In the genomic region with DNA sequence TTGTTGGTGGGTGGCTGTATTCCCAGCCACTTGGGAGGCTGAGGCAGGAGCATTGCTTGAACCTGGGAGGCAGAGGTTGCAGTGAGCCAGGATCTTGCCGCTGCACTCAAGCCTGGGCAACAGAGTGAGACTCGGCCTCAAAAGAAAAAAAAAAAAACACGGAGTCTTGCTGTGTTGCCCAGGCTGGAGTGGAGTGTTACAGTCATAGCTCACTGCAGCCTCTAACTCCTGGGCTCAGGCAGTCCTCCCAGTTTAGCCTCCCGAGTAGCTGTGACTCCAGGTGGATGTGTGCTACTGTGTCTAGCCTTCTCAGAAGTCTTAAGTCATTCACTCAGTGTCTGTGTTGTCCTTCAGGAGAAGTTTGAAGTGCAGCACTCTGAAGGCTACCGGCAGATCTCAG, we compare ENCODE assay signal across 1 cellular context.
TF ChIP-seq lines count a peak whose summit lies in the region.

No MANE protein-coding gene starts in this region.

TF ChIP-seq in SK-N-SH treated with all-trans-retinoic acid at 6 μM for 48 hours, 23 proteins besides CTCF, POLR2A, EP300 and RAD21:
- TF ChIP-seq ZC3H10 (CRISPR knock-in tag; IDR thresholded peaks at IDR 0.05), result no peak
- no peak for TF ChIP-seq TCF4 (CRISPR knock-in tag; IDR thresholded peaks at IDR 0.05; ENCODE audit: borderline replicate concordance)
- no peak for TF ChIP-seq OSR1 (CRISPR knock-in tag; IDR thresholded peaks at IDR 0.05)
- no peak for TF ChIP-seq ISL1 (CRISPR knock-in tag; IDR thresholded peaks at IDR 0.05)
- no peak for TF ChIP-seq ZNF8 (CRISPR knock-in tag; IDR thresholded peaks at IDR 0.05)
- TF ChIP-seq BACH2 (CRISPR knock-in tag; IDR thresholded peaks at IDR 0.05; ENCODE audit: borderline replicate concordance), result no peak
- no peak for TF ChIP-seq CSDC2 (CRISPR knock-in tag; IDR thresholded peaks at IDR 0.05)
- TF ChIP-seq ZNF565 (CRISPR knock-in tag; conservative IDR thresholded peaks at IDR 0.05; ENCODE audit: low read depth), result no peak
- TF ChIP-seq, protein P1, sequence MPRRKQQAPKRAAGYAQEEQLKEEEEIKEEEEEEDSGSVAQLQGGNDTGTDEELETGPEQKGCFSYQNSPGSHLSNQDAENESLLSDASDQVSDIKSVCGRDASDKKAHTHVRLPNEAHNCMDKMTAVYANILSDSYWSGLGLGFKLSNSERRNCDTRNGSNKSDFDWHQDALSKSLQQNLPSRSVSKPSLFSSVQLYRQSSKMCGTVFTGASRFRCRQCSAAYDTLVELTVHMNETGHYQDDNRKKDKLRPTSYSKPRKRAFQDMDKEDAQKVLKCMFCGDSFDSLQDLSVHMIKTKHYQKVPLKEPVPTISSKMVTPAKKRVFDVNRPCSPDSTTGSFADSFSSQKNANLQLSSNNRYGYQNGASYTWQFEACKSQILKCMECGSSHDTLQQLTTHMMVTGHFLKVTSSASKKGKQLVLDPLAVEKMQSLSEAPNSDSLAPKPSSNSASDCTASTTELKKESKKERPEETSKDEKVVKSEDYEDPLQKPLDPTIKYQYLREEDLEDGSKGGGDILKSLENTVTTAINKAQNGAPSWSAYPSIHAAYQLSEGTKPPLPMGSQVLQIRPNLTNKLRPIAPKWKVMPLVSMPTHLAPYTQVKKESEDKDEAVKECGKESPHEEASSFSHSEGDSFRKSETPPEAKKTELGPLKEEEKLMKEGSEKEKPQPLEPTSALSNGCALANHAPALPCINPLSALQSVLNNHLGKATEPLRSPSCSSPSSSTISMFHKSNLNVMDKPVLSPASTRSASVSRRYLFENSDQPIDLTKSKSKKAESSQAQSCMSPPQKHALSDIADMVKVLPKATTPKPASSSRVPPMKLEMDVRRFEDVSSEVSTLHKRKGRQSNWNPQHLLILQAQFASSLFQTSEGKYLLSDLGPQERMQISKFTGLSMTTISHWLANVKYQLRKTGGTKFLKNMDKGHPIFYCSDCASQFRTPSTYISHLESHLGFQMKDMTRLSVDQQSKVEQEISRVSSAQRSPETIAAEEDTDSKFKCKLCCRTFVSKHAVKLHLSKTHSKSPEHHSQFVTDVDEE (CRISPR knock-in tag; IDR thresholded peaks at IDR 0.05), result no peak
- no peak for TF ChIP-seq RARB (CRISPR knock-in tag; IDR thresholded peaks at IDR 0.05)
- no peak for TF ChIP-seq POU6F1 (CRISPR knock-in tag; IDR thresholded peaks at IDR 0.05; ENCODE audit: borderline replicate concordance, low read depth)
- no peak for TF ChIP-seq ESRRG (CRISPR knock-in tag; IDR thresholded peaks at IDR 0.05)
- TF ChIP-seq ARNTL (CRISPR knock-in tag; IDR thresholded peaks at IDR 0.05; ENCODE audit: borderline replicate concordance, low read depth), result no peak
- TF ChIP-seq GLIS3 (CRISPR knock-in tag; IDR thresholded peaks at IDR 0.05), result no peak
- TF ChIP-seq, protein P2, sequence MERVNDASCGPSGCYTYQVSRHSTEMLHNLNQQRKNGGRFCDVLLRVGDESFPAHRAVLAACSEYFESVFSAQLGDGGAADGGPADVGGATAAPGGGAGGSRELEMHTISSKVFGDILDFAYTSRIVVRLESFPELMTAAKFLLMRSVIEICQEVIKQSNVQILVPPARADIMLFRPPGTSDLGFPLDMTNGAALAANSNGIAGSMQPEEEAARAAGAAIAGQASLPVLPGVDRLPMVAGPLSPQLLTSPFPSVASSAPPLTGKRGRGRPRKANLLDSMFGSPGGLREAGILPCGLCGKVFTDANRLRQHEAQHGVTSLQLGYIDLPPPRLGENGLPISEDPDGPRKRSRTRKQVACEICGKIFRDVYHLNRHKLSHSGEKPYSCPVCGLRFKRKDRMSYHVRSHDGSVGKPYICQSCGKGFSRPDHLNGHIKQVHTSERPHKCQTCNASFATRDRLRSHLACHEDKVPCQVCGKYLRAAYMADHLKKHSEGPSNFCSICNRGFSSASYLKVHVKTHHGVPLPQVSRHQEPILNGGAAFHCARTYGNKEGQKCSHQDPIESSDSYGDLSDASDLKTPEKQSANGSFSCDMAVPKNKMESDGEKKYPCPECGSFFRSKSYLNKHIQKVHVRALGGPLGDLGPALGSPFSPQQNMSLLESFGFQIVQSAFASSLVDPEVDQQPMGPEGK (CRISPR knock-in tag; IDR thresholded peaks at IDR 0.05; ENCODE audit: borderline replicate concordance), result no peak
- TF ChIP-seq ZFP3 (CRISPR knock-in tag; IDR thresholded peaks at IDR 0.05), result no peak
- no peak for TF ChIP-seq ZNF70 (CRISPR knock-in tag; IDR thresholded peaks at IDR 0.05)
- TF ChIP-seq ZFP30 (CRISPR knock-in tag; IDR thresholded peaks at IDR 0.05), result no peak
- TF ChIP-seq TOX (CRISPR knock-in tag; IDR thresholded peaks at IDR 0.05; ENCODE audit: borderline replicate concordance), result no peak
- no peak for TF ChIP-seq SNAI2 (CRISPR knock-in tag; IDR thresholded peaks at IDR 0.05)
